ENCODE assay signal across 13 cellular contexts in the genomic region with DNA sequence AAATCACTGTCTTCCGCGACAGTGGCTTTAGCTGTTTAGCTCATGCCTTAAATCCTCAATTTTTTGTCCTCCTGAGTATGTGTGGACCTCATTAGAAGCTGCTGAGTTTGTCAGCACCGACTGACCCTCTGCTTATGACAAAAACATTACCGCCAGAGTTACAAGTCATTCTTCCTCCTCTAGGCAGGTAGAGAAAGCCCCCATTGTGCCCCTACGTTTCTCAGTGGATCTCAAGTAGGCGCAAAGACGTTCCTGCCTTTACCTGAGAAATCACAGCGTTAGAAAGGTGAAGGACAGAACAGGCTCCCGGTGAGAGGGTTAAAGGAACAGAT.
DNase-seq lines count a peak whose midpoint lies in the region; ATAC-seq, FAIRE-seq and TF ChIP-seq lines count a peak whose summit lies in the region.
"Had no signal": no experiment of that assay in that cellular context is flagged by ENCODE, and none has a peak within 500 bp of the region (broad histone marks: within the 10 kb centered on the region; RNA-seq: fewer than 3 reads in every experiment).

No MANE protein-coding gene starts in this region.

- WGBS in IMR-90 (ENCODE audit: extremely low coverage in 2 of 2, insufficient read length in 1 of 2), 2 experiments, result 80% methylated on average over 1 of the region's 9 CpGs; no CpG with 5 or more reads in 1 of the 2 experiments
- 58% methylated on average over 9 of the region's 9 CpGs; no CpG with 5 or more reads in 1 of the 2 experiments for WGBS in H1 (ENCODE audit: extremely low coverage in 1 of 2, insufficient coverage in 1 of 2, insufficient read length in 1 of 2, insufficient replicate concordance in 2 of 2, low coverage in 1 of 2, low lambda C conversion rate in 2 of 2, missing lambda C conversion rate in 1 of 2), 2 experiments
- 22 to 46% methylated on average over 4 to 9 of the region's 9 CpGs for WGBS in gastroesophageal sphincter (ENCODE audit: low coverage in 1 of 2), 2 donors

- no peak overlapping the region for H3K27ac ChIP-seq in IMR-90 (ENCODE audit: insufficient read depth, low read length)
- no peak overlapping the region for H3K27ac ChIP-seq in H1 (ENCODE audit: low read depth, low read length)
- H3K27ac ChIP-seq in osteoblast (ENCODE audit: low read depth, low read length), result no peak overlapping the region
- H3K27ac ChIP-seq in gastroesophageal sphincter, result no peak overlapping the region

- H3K56ac ChIP-seq in IMR-90 (ENCODE audit: extremely low read depth, insufficient read depth, low read length), result no peak overlapping the region
- no peak overlapping the region for H3K56ac ChIP-seq in H1 (replicated peaks; ENCODE audit: insufficient read length, low read depth, low read length)

- no peak overlapping the region for H2BK12ac ChIP-seq in H1 (ENCODE audit: low read depth, low read length)

- H3K4me1 ChIP-seq in IMR-90 (ENCODE audit: control insufficient read depth, insufficient read depth, low read length) (peaks cover 3% of the 10 kb centered on the region; the same call in 1 of the 2 replicates), H1 (replicated peaks in 1 of 4; ENCODE audit: control insufficient read depth in 3 of 4, insufficient read depth in 4 of 4, low read length in 3 of 4) (peaks cover 0 to 6% (median 0%) of the 10 kb centered on the region in 4 experiments; a peak in 1 of 7 replicates), osteoblast (ENCODE audit: insufficient read depth, low read length) (no peaks in the 10 kb centered on the region), gastroesophageal sphincter (peaks cover 0 to 10% (median 0%) of the 10 kb centered on the region in 3 donors)
- H3K4me1 ChIP-seq: HAP-1 had no signal

- dilution Hi-C loops in IMR-90 (cut with HindIII; ENCODE audit: low sequenced_read_pairs, unreplicated experiment), result loop anchor here (25.0 kb wide), 1 partner anchor 197 kb away; no protein-coding TSS in a partner anchor

- no peak overlapping the region; the same call in 1 of the 2 replicates for H3K18ac ChIP-seq in IMR-90 (ENCODE audit: low read depth, low read length)
- no peak overlapping the region for H3K18ac ChIP-seq in H1 (ENCODE audit: extremely low read depth, low read length)

- H3K36me3 Mint-ChIP-seq in stimulated activated effector memory CD8-positive, alpha-beta T cell treated with anti-CD3 and anti-CD28 coated beads, Interleukin-12 subunit alpha, Interleukin-12 subunit beta, amount 100 ng/mL, for 72 hours, result no peaks in the 10 kb centered on the region
- H3K36me3 Mint-ChIP-seq: CD14-positive monocyte had no signal

- DNase-seq in IMR-90, result no peak
- no peak for DNase-seq in H1 (ENCODE audit: low read depth in 1 of 2, low spot score in 2 of 2)
- no peak for DNase-seq in osteoblast (ENCODE audit: insufficient read length, low spot score, missing footprints)
- DNase-seq in NCI-H146 treated with DMSO at 0.1 percent for 48 hours (lab: John Stamatoyannopoulos, UW; ENCODE audit: unreplicated experiment), result no peak
- no peak for DNase-seq in stimulated activated effector memory CD8-positive, alpha-beta T cell treated with anti-CD3 and anti-CD28 coated beads, Interleukin-12 subunit alpha, Interleukin-12 subunit beta, amount 100 ng/mL, for 72 hours (ENCODE audit: low spot score in 2 of 2)
- DNase-seq: COR-L47, DMS153, KG1, NCI-H2081 treated with DMSO at 0.1 percent for 48 hours had no signal

- H4K20me1 ChIP-seq in IMR-90 (ENCODE audit: insufficient read depth, low read length) (no peaks in the 10 kb centered on the region), H1 (replicated peaks in 1 of 2; ENCODE audit: control insufficient read depth in 1 of 2, insufficient read depth in 2 of 2, low read length in 2 of 2) (no peaks in the 10 kb centered on the region), osteoblast (ENCODE audit: insufficient read depth, low read length) (no peaks in the 10 kb centered on the region)

- H3K9me1 ChIP-seq in IMR-90 (ENCODE audit: insufficient read depth, low read length), result no peaks in the 10 kb centered on the region; the same call in 1 of the 2 replicates

- H2AK9ac ChIP-seq in IMR-90 (replicated peaks; ENCODE audit: low read depth, low read length, poor library complexity), result no peak overlapping the region

- no peak for TF ChIP-seq CTCF in IMR-90 (conservative IDR thresholded peaks at IDR 0.05; ENCODE audit: low read depth, low read length)
- TF ChIP-seq CTCF in H1 (IDR thresholded peaks at IDR 0.05; ENCODE audit: control extremely low read depth in 1 of 3, insufficient read depth in 1 of 3, low read depth in 1 of 3, low read length in 3 of 3), result no peak
- TF ChIP-seq CTCF in osteoblast (IDR thresholded peaks at IDR 0.05; ENCODE audit: extremely low read depth, low read depth, low read length), result no peak
- no peak for TF ChIP-seq CTCF in gastroesophageal sphincter (IDR thresholded peaks at IDR 0.05)

- H2BK20ac ChIP-seq in IMR-90 (ENCODE audit: low read depth, low read length) (no peak overlapping the region), H1 (ENCODE audit: low read length) (no peak overlapping the region)

- H3K4me3 ChIP-seq in IMR-90 (ENCODE audit: insufficient read depth, low read depth, low read length), result no peak overlapping the region
- H3K4me3 ChIP-seq in H1 (ENCODE audit: extremely low read depth in 1 of 4, insufficient read depth in 2 of 4, low read depth in 3 of 4, low read length in 4 of 4), result no peak overlapping the region
- H3K4me3 ChIP-seq in osteoblast (ENCODE audit: insufficient read depth, low read length), result no peak overlapping the region
- no peak overlapping the region for H3K4me3 ChIP-seq in gastroesophageal sphincter
- H3K4me3 ChIP-seq: HAP-1 had no signal

- no peak for TF ChIP-seq POLR2A in IMR-90 (IDR thresholded peaks at IDR 0.05; ENCODE audit: low read depth, low read length)
- no peak for TF ChIP-seq POLR2A in H1 (IDR thresholded peaks at IDR 0.05; ENCODE audit: control extremely low read depth in 1 of 2, low read depth in 2 of 2, low read length in 2 of 2)
- TF ChIP-seq POLR2A in gastroesophageal sphincter (IDR thresholded peaks at IDR 0.05), result no peak

- no peak overlapping the region for H3K4ac ChIP-seq in IMR-90 (ENCODE audit: low read depth, low read length)
- H3K4ac ChIP-seq in H1 (replicated peaks; ENCODE audit: insufficient read length, low read depth, low read length), result no peak overlapping the region

- H3K9me3 ChIP-seq in IMR-90 (ENCODE audit: control insufficient read depth, insufficient read depth, low read length) (peaks cover 2% of the 10 kb centered on the region; the same call in 1 of the 2 replicates), H1 (ENCODE audit: insufficient read depth in 2 of 2, low read depth in 1 of 2, low read length in 1 of 2) (peaks cover 4 to 7% of the 10 kb centered on the region in 2 experiments; a peak in 1 of 4 replicates), osteoblast (ENCODE audit: low read depth, low read length) (no peaks in the 10 kb centered on the region), gastroesophageal sphincter (peaks cover 0 to 7% (median 0%) of the 10 kb centered on the region in 3 donors)
- H3K9me3 ChIP-seq: HAP-1 had no signal

- no peaks in the 10 kb centered on the region for H3K79me1 ChIP-seq in IMR-90 (ENCODE audit: low read depth in 1 of 2, low read length in 2 of 2)
- H3K79me1 ChIP-seq in H1 (ENCODE audit: low read depth, low read length), result no peaks in the 10 kb centered on the region

- H3K79me2 ChIP-seq in H1 (ENCODE audit: control insufficient read depth in 1 of 2, insufficient read depth in 2 of 2, low read length in 2 of 2) (no peaks in the 10 kb centered on the region), osteoblast (ENCODE audit: insufficient read depth, low read length) (no peaks in the 10 kb centered on the region)

- no peak overlapping the region for H2BK5ac ChIP-seq in IMR-90 (ENCODE audit: low read depth, low read length, poor library complexity, severe bottlenecking)
- H2BK5ac ChIP-seq in H1 (ENCODE audit: low read depth, low read length), result no peak overlapping the region

- no peak overlapping the region for H3K4me2 ChIP-seq in IMR-90 (ENCODE audit: low read depth, low read length)
- H3K4me2 ChIP-seq in H1 (ENCODE audit: insufficient read depth in 1 of 2, low read depth in 2 of 2, low read length in 2 of 2), result 0 out of 4 replicates have a peak overlapping the region, but pooled peaks of 1 of the 2 experiments have one; percentile 16
- H3K4me2 ChIP-seq in osteoblast (ENCODE audit: insufficient read depth, low read length), result peak overlapping the region; percentile 19

- CTCF ChIA-PET in IMR-90 (lab: Yijun Ruan, JAX) (interaction anchor here (0.6 to 3.7 kb wide), 9 partner anchors 13 to 218 kb away, joined by 3 to 35 read pairs (median 4); no protein-coding TSS in a partner anchor), H1 (lab: Charles Lee; ENCODE audit: partially characterized antibody) (interaction anchor here (0.6 to 10.9 kb wide), 50 partner anchors 11 to 499 kb away, joined by 3 to 111 read pairs (median 4); no protein-coding TSS in a partner anchor)

- TF ChIP-seq EP300 in H1 (IDR thresholded peaks at IDR 0.05; ENCODE audit: borderline replicate concordance in 1 of 2, low read depth in 2 of 2, low read length in 2 of 2), result no peak
- TF ChIP-seq EP300 in gastroesophageal sphincter (IDR thresholded peaks at IDR 0.05), result no peak

- no peak overlapping the region for H2AK5ac ChIP-seq in IMR-90 (ENCODE audit: low read depth, low read length)
- no peak overlapping the region for H2AK5ac ChIP-seq in H1 (ENCODE audit: low read depth, low read length)

- POLR2A ChIA-PET in IMR-90 (lab: Charles Lee; ENCODE audit: unreplicated experiment) (no interaction called here), H1 (lab: Charles Lee; ENCODE audit: partially characterized antibody) (interaction anchor here (0.7 to 0.9 kb wide), 2 partner anchors 82 to 208 kb away, joined by 3 to 4 read pairs; no protein-coding TSS in a partner anchor)

- H3K27me3 ChIP-seq in IMR-90 (ENCODE audit: control insufficient read depth, insufficient read depth, low read length) (no peaks in the 10 kb centered on the region), H1 (replicated peaks in 1 of 4; ENCODE audit: control insufficient read depth in 3 of 4, extremely low read depth in 1 of 4, insufficient read depth in 3 of 4, low read length in 3 of 4) (no peaks in the 10 kb centered on the region), osteoblast (ENCODE audit: insufficient read depth, low read length) (peaks cover 3% of the 10 kb centered on the region), gastroesophageal sphincter (no peaks in the 10 kb centered on the region)

- in situ Hi-C loops in IMR-90 (cut with MboI; ENCODE audit: low sequenced_read_pairs), result no loop called here

- H2AFZ ChIP-seq in IMR-90 (replicated peaks; ENCODE audit: low read length, poor library complexity) (peak overlapping the region; percentile 38), H1 (ENCODE audit: low read length) (peak overlapping the region; percentile 89; the same call in 1 of the 2 replicates), osteoblast (ENCODE audit: low read length) (peak overlapping the region; percentile 51)

- H4K91ac ChIP-seq in IMR-90 (ENCODE audit: insufficient read depth, low read depth, low read length) (no peak overlapping the region), H1 (replicated peaks; ENCODE audit: insufficient read length, low read length) (no peak overlapping the region)

- ATAC-seq in GM18868 (IDR thresholded peaks at IDR 0.05; ENCODE audit: unreplicated experiment) (peak; percentile 17), IMR-90 (ENCODE audit: low read depth) (no peak), gastroesophageal sphincter (no peak)
- no peak for ATAC-seq in stimulated activated effector memory CD8-positive, alpha-beta T cell treated with anti-CD3 and anti-CD28 coated beads, Interleukin-12 subunit alpha, Interleukin-12 subunit beta, amount 100 ng/mL, for 72 hours

- H4K8ac ChIP-seq in IMR-90 (ENCODE audit: low read depth in 2 of 2, low read length in 2 of 2) (no peak overlapping the region), H1 (ENCODE audit: extremely low read depth, insufficient read depth, low read length) (no peak overlapping the region)

- peaks cover 2% of the 10 kb centered on the region for H3K9me3 Mint-ChIP-seq in stimulated activated effector memory CD8-positive, alpha-beta T cell treated with anti-CD3 and anti-CD28 coated beads, Interleukin-12 subunit alpha, Interleukin-12 subunit beta, amount 100 ng/mL, for 72 hours

- H2BK120ac ChIP-seq in IMR-90 (ENCODE audit: low read depth, low read length) (no peak overlapping the region), H1 (replicated peaks; ENCODE audit: low read depth, low read length) (no peak overlapping the region)

- no TSS peak for BruUV-seq in IMR-90 (replicated peaks; lab: Mats Ljungman, UMichigan)

- H3K9ac ChIP-seq in IMR-90 (ENCODE audit: low read depth, low read length) (no peak overlapping the region), H1 (replicated peaks in 1 of 4; ENCODE audit: extremely low read depth in 1 of 4, low read depth in 3 of 4, low read length in 3 of 4) (no peak overlapping the region; a peak in 1 of 7 replicates)

- H3K14ac ChIP-seq in IMR-90 (replicated peaks; ENCODE audit: low read depth, low read length), result no peak overlapping the region
- no peak overlapping the region for H3K14ac ChIP-seq in H1 (ENCODE audit: insufficient read length)

- H3K4me3 Mint-ChIP-seq in stimulated activated effector memory CD8-positive, alpha-beta T cell treated with anti-CD3 and anti-CD28 coated beads, Interleukin-12 subunit alpha, Interleukin-12 subunit beta, amount 100 ng/mL, for 72 hours, result no peak overlapping the region
- H3K4me3 Mint-ChIP-seq: CD14-positive monocyte had no signal

- intact Hi-C loops in IMR-90 (cut with micrococcal nuclease), result loop anchor here (1.0 to 2.0 kb wide), 4 partner anchors 94 to 216 kb away; no protein-coding TSS in a partner anchor

- H3K36me3 ChIP-seq in IMR-90 (ENCODE audit: control insufficient read depth, insufficient read depth, low read length), result peaks cover 3% of the 10 kb centered on the region; the same call in 1 of the 2 replicates
- H3K36me3 ChIP-seq in H1 (ENCODE audit: control insufficient read depth in 2 of 4, insufficient read depth in 4 of 4, low read length in 3 of 4), result no peaks in the 10 kb centered on the region
- no peaks in the 10 kb centered on the region for H3K36me3 ChIP-seq in osteoblast (ENCODE audit: insufficient read depth, low read length)
- no peaks in the 10 kb centered on the region for H3K36me3 ChIP-seq in gastroesophageal sphincter
- H3K36me3 ChIP-seq: HAP-1 had no signal

- H3K23ac ChIP-seq in IMR-90 (ENCODE audit: low read depth, low read length) (no peak overlapping the region), H1 (ENCODE audit: insufficient read length) (no peak overlapping the region)

- H3K23me2 ChIP-seq in H1 (ENCODE audit: low read depth, low read length), result no peaks in the 10 kb centered on the region; the same call in 1 of the 2 replicates

- FAIRE-seq in H1 (lab: Jason Lieb, UNC), result no peak

- TF ChIP-seq RAD21 in IMR-90 (IDR thresholded peaks at IDR 0.05; ENCODE audit: low read length) (no peak), H1 (IDR thresholded peaks at IDR 0.05 in 1 of 2, conservative IDR thresholded peaks at IDR 0.05 in 1 of 2; ENCODE audit: low read depth in 2 of 2, low read length in 2 of 2) (no peak)

- H2BK15ac ChIP-seq in IMR-90 (ENCODE audit: low read depth, low read length), result no peak overlapping the region
- H2BK15ac ChIP-seq in H1 (ENCODE audit: low read length), result no peak overlapping the region

- H3K4me1 Mint-ChIP-seq in stimulated activated effector memory CD8-positive, alpha-beta T cell treated with anti-CD3 and anti-CD28 coated beads, Interleukin-12 subunit alpha, Interleukin-12 subunit beta, amount 100 ng/mL, for 72 hours, result no peaks in the 10 kb centered on the region
- H3K4me1 Mint-ChIP-seq: CD14-positive monocyte had no signal

- no peak overlapping the region for H3K27ac Mint-ChIP-seq in stimulated activated effector memory CD8-positive, alpha-beta T cell treated with anti-CD3 and anti-CD28 coated beads, Interleukin-12 subunit alpha, Interleukin-12 subunit beta, amount 100 ng/mL, for 72 hours
- H3K27ac Mint-ChIP-seq: CD14-positive monocyte had no signal

- H4K5ac ChIP-seq in IMR-90 (ENCODE audit: low read depth, low read length) (no peak overlapping the region), H1 (ENCODE audit: insufficient read length, low read depth, low read length) (no peak overlapping the region)

Comparison
In these comparisons a context has a peak if more than half of its experiments do, and no peak if none do; other contexts are left out.
1. H2AFZ ChIP-seq: peak in every context shown above with its lines; median percentile 89 in H1; 51 in osteoblast; 38 in IMR-90.